25 cellular contexts compared by ENCODE assay signal in genomic region chr12:90460681-90461080, GRCh38.
"Had no signal": no experiment of that assay in that cellular context is flagged by ENCODE, and none has a peak within 500 bp of the region (broad histone marks: within the 10 kb centered on the region; RNA-seq: fewer than 3 reads in every experiment).

No MANE protein-coding gene starts in this region.

- H3K27me3 Mint-ChIP-seq: activated B cell treated with CpG ODN at 0.5 μM for 24 hours; activated naive CD8-positive, alpha-beta T cell treated with anti-CD3 and anti-CD28 coated beads, Interleukin-2, amount 10 ng/mL, durations not matched to agents 7 days and 5 days; stimulated activated naive CD8-positive, alpha-beta T cell treated with anti-CD3 and anti-CD28 coated beads, Interleukin-15, Interleukin-2, amounts not matched to agents 100 ng/mL and 50 ng/mL, for 24 hours had no signal

- ATAC-seq: left lung; naive thymus-derived CD4-positive, alpha-beta T cell had no signal

- H3K9me3 Mint-ChIP-seq: activated B cell treated with CpG ODN at 0.5 μM for 24 hours; activated naive CD4-positive, alpha-beta T cell treated with anti-CD3 and anti-CD28 coated beads for 36 hours; neural progenitor cell; stimulated activated naive CD8-positive, alpha-beta T cell treated with anti-CD3 and anti-CD28 coated beads, Interleukin-15, Interleukin-2, amounts not matched to agents 100 ng/mL and 50 ng/mL, for 24 hours; T-helper 1 cell treated with Interleukin-12 subunit alpha and Interleukin-12 subunit beta and Interleukin-4 antibody, amounts not matched to agents 30 μg/mL and 1 μg/mL, for 36 hours had no signal

- H3K4me1 Mint-ChIP-seq: activated B cell treated with CpG ODN at 0.5 μM for 24 hours; activated naive CD8-positive, alpha-beta T cell treated with anti-CD3 and anti-CD28 coated beads, Interleukin-2, amount 10 ng/mL, durations not matched to agents 7 days and 5 days; immature natural killer cell; naive thymus-derived CD4-positive, alpha-beta T cell; neural progenitor cell had no signal

- H3K27ac ChIP-seq: breast epithelium, hepatocyte, left lung, neural progenitor cell, thyroid gland had no signal

- H3K4me2 ChIP-seq: hepatocyte, neural progenitor cell had no signal

- H3K4me3 ChIP-seq: breast epithelium, hepatocyte, left lung, lung, neural progenitor cell, thyroid gland had no signal

- H3K79me2 ChIP-seq: hepatocyte had no signal

- H3K36me3 Mint-ChIP-seq: activated naive CD8-positive, alpha-beta T cell treated with anti-CD3 and anti-CD28 coated beads, Interleukin-2, amount 10 ng/mL, durations not matched to agents 7 days and 5 days; immature natural killer cell; naive thymus-derived CD4-positive, alpha-beta T cell; neural progenitor cell had no signal

- H2AFZ ChIP-seq: hepatocyte, neural progenitor cell had no signal

- H3K4me3 Mint-ChIP-seq: activated B cell treated with CpG ODN at 0.5 μM for 24 hours; activated naive CD4-positive, alpha-beta T cell treated with anti-CD3 and anti-CD28 coated beads for 36 hours; activated naive CD8-positive, alpha-beta T cell treated with anti-CD3 and anti-CD28 coated beads, Interleukin-2, amount 10 ng/mL, durations not matched to agents 7 days and 5 days; immature natural killer cell; naive thymus-derived CD4-positive, alpha-beta T cell; stimulated activated naive CD8-positive, alpha-beta T cell treated with anti-CD3 and anti-CD28 coated beads, Interleukin-15, Interleukin-2, amounts not matched to agents 100 ng/mL and 50 ng/mL, for 24 hours; T-helper 1 cell treated with Interleukin-12 subunit alpha and Interleukin-12 subunit beta and Interleukin-4 antibody, amounts not matched to agents 30 μg/mL and 1 μg/mL, for 36 hours had no signal

- H3K9ac ChIP-seq: neural progenitor cell had no signal

- H3K36me3 ChIP-seq: breast epithelium, left lung, neural progenitor cell, thyroid gland had no signal

- H3K9me3 ChIP-seq: thyroid gland had no signal

- DNase-seq: activated B cell treated with CpG ODN at 0.5 μM for 24 hours; activated CD4-positive, alpha-beta T cell treated with anti-CD3 and anti-CD28 coated beads for 4 hours; activated CD4-positive, alpha-beta T cell treated with anti-CD3 and anti-CD28 coated beads, Interleukin-2, amount 50 U/mL, for 48 hours; activated CD8-positive, alpha-beta memory T cell treated with anti-CD3 and anti-CD28 coated beads, Interleukin-2, amount 50 U/mL, for 48 hours; activated effector memory CD4-positive, alpha-beta T cell treated with Interleukin-2 at 50 U/mL for 16 hours; activated naive CD4-positive, alpha-beta T cell treated with anti-CD3 and anti-CD28 coated beads for 36 hours; activated naive CD8-positive, alpha-beta T cell treated with anti-CD3 and anti-CD28 coated beads, Interleukin-2, amount 10 ng/mL, durations not matched to agents 7 days and 5 days; activated T-cell treated with anti-CD3 and anti-CD28 coated beads, Interleukin-2, amount 50 U/mL, for 48 hours; amniotic stem cell; erythroblast; foreskin melanocyte; glutamatergic neuron; immature natural killer cell; kidney glomerular epithelial cell; left lung; naive thymus-derived CD4-positive, alpha-beta T cell; stimulated activated CD4-positive, alpha-beta T cell treated with anti-CD3 and anti-CD28 coated beads, Interleukin-12 subunit alpha, Interleukin-12 subunit beta, amount 100 ng/mL, for 4 hours; substantia nigra; thyroid gland had no signal

- H3K27me3 ChIP-seq: breast epithelium, hepatocyte, left lung, neural progenitor cell, thyroid gland had no signal

- H3K27ac Mint-ChIP-seq: activated B cell treated with CpG ODN at 0.5 μM for 24 hours; activated naive CD4-positive, alpha-beta T cell treated with anti-CD3 and anti-CD28 coated beads for 36 hours; activated naive CD8-positive, alpha-beta T cell treated with anti-CD3 and anti-CD28 coated beads, Interleukin-2, amount 10 ng/mL, durations not matched to agents 7 days and 5 days; immature natural killer cell; naive thymus-derived CD4-positive, alpha-beta T cell; neural progenitor cell; stimulated activated naive CD8-positive, alpha-beta T cell treated with anti-CD3 and anti-CD28 coated beads, Interleukin-15, Interleukin-2, amounts not matched to agents 100 ng/mL and 50 ng/mL, for 24 hours; T-helper 1 cell treated with Interleukin-12 subunit alpha and Interleukin-12 subunit beta and Interleukin-4 antibody, amounts not matched to agents 30 μg/mL and 1 μg/mL, for 36 hours had no signal

- H3K4me1 ChIP-seq: breast epithelium, left lung, neural progenitor cell, thyroid gland had no signal
